ENCODE assay signal across 9 cellular contexts in genomic region chr3:3127432-3128010, GRCh38. TPM values are rescaled to one million over a fixed set of nuclear protein-coding genes. Genes with fewer than 3 reads are reported as not detected.
DNase-seq lines count a peak whose midpoint lies in the region; TF ChIP-seq lines count a peak whose summit lies in the region.
"Had no signal": no experiment of that assay in that cellular context is flagged by ENCODE, and none has a peak within 500 bp of the region (broad histone marks: within the 10 kb centered on the region; RNA-seq: fewer than 3 reads in every experiment).

No MANE protein-coding gene starts in this region.

- H3K79me2 ChIP-seq in fibroblast of lung (ENCODE audit: control insufficient read depth, insufficient read depth, low read length) = peaks cover 20% of the 10 kb centered on the region

- peak overlapping the region; percentile 71 for H3K4me2 ChIP-seq in fibroblast of lung (ENCODE audit: extremely low read depth, insufficient read depth, low read length)

- peak overlapping the region; percentile 74 to 95 (median 90) for H3K4me3 ChIP-seq in fibroblast of lung (replicated peaks in 1 of 4; ENCODE audit: control extremely low read depth in 1 of 4, insufficient read depth in 1 of 4, low read depth in 3 of 4, low read length in 4 of 4)
- peak overlapping the region; percentile 96 for H3K4me3 ChIP-seq in rectal smooth muscle tissue (ENCODE audit: low read length)

- peak overlapping the region; percentile 99 for H3K27ac ChIP-seq in fibroblast of lung (ENCODE audit: insufficient read depth, low read length)
- H3K27ac ChIP-seq in rectal smooth muscle tissue (ENCODE audit: low read depth, low read length) = peak overlapping the region; percentile 93

- peaks cover 2% of the 10 kb centered on the region for H3K4me1 ChIP-seq in fibroblast of lung (ENCODE audit: control insufficient read depth, extremely low read depth, insufficient read depth, low read length)
- H3K4me1 ChIP-seq in rectal smooth muscle tissue (ENCODE audit: control insufficient read depth, insufficient read depth, low read length) = no peaks in the 10 kb centered on the region

- H3K9ac ChIP-seq in fibroblast of lung (ENCODE audit: insufficient read depth, low read length) = peak overlapping the region; percentile 98
- peak overlapping the region; percentile 96 for H3K9ac ChIP-seq in rectal smooth muscle tissue (ENCODE audit: low read length)

- H3K36me3 ChIP-seq in fibroblast of lung (ENCODE audit: control insufficient read depth, insufficient read depth, low read length) = peaks cover 3% of the 10 kb centered on the region
- H3K36me3 ChIP-seq in rectal smooth muscle tissue (ENCODE audit: control insufficient read depth, insufficient read depth, low read length) = peaks cover 5% of the 10 kb centered on the region

- no peaks in the 10 kb centered on the region for H3K27me3 ChIP-seq in fibroblast of lung (ENCODE audit: control insufficient read depth, insufficient read depth, low read length)
- no peaks in the 10 kb centered on the region for H3K27me3 ChIP-seq in rectal smooth muscle tissue (ENCODE audit: control insufficient read depth, insufficient read depth, low read length)

- H2AFZ ChIP-seq in fibroblast of lung (ENCODE audit: low read length) = peak overlapping the region; percentile 90

- no peaks in the 10 kb centered on the region for H4K20me1 ChIP-seq in fibroblast of lung (ENCODE audit: control insufficient read depth, extremely low read depth, insufficient read depth, low read length)

- no peaks in the 10 kb centered on the region for H3K9me3 ChIP-seq in fibroblast of lung (ENCODE audit: control insufficient read depth, insufficient read depth, low read depth, low read length)

- no peak for TF ChIP-seq CTCF in fibroblast of lung (conservative IDR thresholded peaks at IDR 0.05 in 1 of 2, IDR thresholded peaks at IDR 0.05 in 1 of 2; ENCODE audit: low read depth in 1 of 2, low read length in 2 of 2)

- in situ Hi-C loops in KBM-7 (cut with MboI; ENCODE audit: low pct_unique_long_range_greater_than_20kb, low sequenced_read_pairs) = no loop called here

- DNase-seq in NCI-H2171 treated with DMSO at 0.1 percent for 48 hours (lab: John Stamatoyannopoulos, UW) (peak; percentile 8), NCI-H2171 (lab: John Stamatoyannopoulos, UW) (no peak), KBM-7 (peak; percentile 35), fibroblast of lung (ENCODE audit: low read depth in 2 of 2) (peak in 1 of 2 donors; percentile 18), pons (ENCODE audit: low spot score) (no peak), DMS153 treated with DMSO at 0.1 percent for 48 hours (lab: John Stamatoyannopoulos, UW; ENCODE audit: unreplicated experiment) (no peak)
- DNase-seq in activated CD8-positive, alpha-beta memory T cell treated with anti-CD3 and anti-CD28 coated beads, Interleukin-2, amount 50 U/mL, for 48 hours = peak; percentile 72

RNA-seq across cellular contexts. Expression of gene TRNT1, which starts 0.8 kb away (rescaled TPM):
- total RNA-seq in fibroblast of lung = 27.5 and 27.7 TPM in 2 replicates
- 12.0 and 14.9 TPM in 2 replicates for polyA plus RNA-seq in fibroblast of lung
- polyA plus RNA-seq in fibroblast of lung (2012) = 13.8 and 16.2 TPM in 2 replicates
- 4.4 and 10.0 TPM in 2 replicates for polyA minus RNA-seq in fibroblast of lung (ENCODE audit: low replicate concordance)

RNA-seq across cellular contexts. Expression of gene IL5RA, which starts 17.3 kb away (rescaled TPM):
- not detected in 2 replicates for total RNA-seq in fibroblast of lung
- polyA plus RNA-seq in fibroblast of lung = not detected in 2 replicates
- not detected in 2 replicates for polyA plus RNA-seq in fibroblast of lung (2012)
- polyA minus RNA-seq in fibroblast of lung (ENCODE audit: low replicate concordance) = not detected in 2 replicates
- total RNA-seq: glomerular endothelial cell had no signal

RNA-seq across cellular contexts. Expression of gene CRBN, which starts 52.0 kb away (rescaled TPM):
- total RNA-seq in fibroblast of lung = 67.4 and 87.1 TPM in 2 replicates
- polyA plus RNA-seq in fibroblast of lung = 30.5 and 32.1 TPM in 2 replicates
- 18.2 and 19.1 TPM in 2 replicates for polyA plus RNA-seq in fibroblast of lung (2012)
- polyA minus RNA-seq in fibroblast of lung (ENCODE audit: low replicate concordance) = 2.7 and 14.3 TPM in 2 replicates

Comparison
In these comparisons a context has a peak if more than half of its experiments do, and no peak if none do; other contexts are left out.
1. DNase-seq: peak in NCI-H2171 treated with DMSO at 0.1 percent for 48 hours (single experiment), KBM-7 (single experiment) and activated CD8-positive, alpha-beta memory T cell treated with anti-CD3 and anti-CD28 coated beads, Interleukin-2, amount 50 U/mL, for 48 hours (single experiment); none in NCI-H2171 (single experiment), pons (single experiment) and DMS153 treated with DMSO at 0.1 percent for 48 hours (single experiment).